Comparison of ENCODE assay signal across 19 cellular contexts in genomic region chr16:4674926-4675530, GRCh38. TPM values are rescaled to one million over a fixed set of nuclear protein-coding genes. Genes with fewer than 3 reads are reported as not detected.
DNase-seq lines count a peak whose midpoint lies in the region; ATAC-seq and TF ChIP-seq lines count a peak whose summit lies in the region.
"Had no signal": no experiment of that assay in that cellular context is flagged by ENCODE, and none has a peak within 500 bp of the region (broad histone marks: within the 10 kb centered on the region; RNA-seq: fewer than 3 reads in every experiment).

No MANE protein-coding gene starts in this region.

- no peak for TF ChIP-seq CTCF in neural crest cell (conservative IDR thresholded peaks at IDR 0.05)

- no peak for DNase-seq in activated T-cell treated with anti-CD3 and anti-CD28 coated beads, Interleukin-2, amount 50 U/mL, for 4 hours
- DNase-seq in activated T-cell treated with anti-CD3 and anti-CD28 coated beads for 4 hours = no peak
- no peak for DNase-seq in T-cell
- no peak for DNase-seq in central memory CD8-positive, alpha-beta T cell (ENCODE audit: low spot score in 2 of 2)
- DNase-seq in neural crest cell (ENCODE audit: low read depth, low spot score) = no peak
- no peak for DNase-seq in Ammon's horn (ENCODE audit: low spot score)
- DNase-seq: caudate nucleus; COR-L47; effector CD4-positive, alpha-beta T cell; kidney glomerular epithelial cell; NCI-H1417 treated with DMSO at 0.1 percent for 48 hours; NCI-H82; stimulated activated CD4-positive, alpha-beta T cell treated with anti-CD3 and anti-CD28 coated beads, Interleukin-2, amount 100 ng/mL, for 48 hours; testis had no signal

- H3K27me3 Mint-ChIP-seq in activated T-cell treated with anti-CD3 and anti-CD28 coated beads, Interleukin-2, amount 50 U/mL, for 4 hours (ENCODE audit: low read depth) = no peaks in the 10 kb centered on the region
- H3K27me3 Mint-ChIP-seq in T-cell = no peaks in the 10 kb centered on the region
- H3K27me3 Mint-ChIP-seq in central memory CD8-positive, alpha-beta T cell = no peaks in the 10 kb centered on the region
- no peaks in the 10 kb centered on the region for H3K27me3 Mint-ChIP-seq in neural crest cell (ENCODE audit: low read depth)

- H3K27ac Mint-ChIP-seq in T-cell = peak overlapping the region; percentile 97 to 98
- peak overlapping the region; percentile 92 for H3K27ac Mint-ChIP-seq in central memory CD8-positive, alpha-beta T cell (ENCODE audit: low read depth)
- peak overlapping the region; percentile 57 for H3K27ac Mint-ChIP-seq in neural crest cell (ENCODE audit: unreplicated experiment)
- H3K27ac Mint-ChIP-seq: mesothelial cell of epicardium had no signal

- ATAC-seq in activated T-cell treated with anti-CD3 and anti-CD28 coated beads, Interleukin-2, amount 50 U/mL, for 4 hours = no peak
- ATAC-seq in T-cell (replicated peaks in 1 of 4) = no peak
- no peak for ATAC-seq in central memory CD8-positive, alpha-beta T cell (replicated peaks; ENCODE audit: extremely low read depth, poor library complexity, severe bottlenecking)
- ATAC-seq in HG03196 (IDR thresholded peaks at IDR 0.05; ENCODE audit: unreplicated experiment) = no peak
- ATAC-seq in HG03108 (IDR thresholded peaks at IDR 0.05; ENCODE audit: unreplicated experiment) = no peak
- ATAC-seq: HCT116, sciatic nerve had no signal

- H3K4me3 Mint-ChIP-seq in activated T-cell treated with anti-CD3 and anti-CD28 coated beads, Interleukin-2, amount 50 U/mL, for 4 hours = peak overlapping the region; percentile 31
- H3K4me3 Mint-ChIP-seq in T-cell (peak overlapping the region in 1 of 3 donors; percentile 67), neural crest cell (no peak overlapping the region)
- peak overlapping the region; percentile 62 for H3K4me3 Mint-ChIP-seq in central memory CD8-positive, alpha-beta T cell
- H3K4me3 Mint-ChIP-seq: mesothelial cell of epicardium had no signal

- H3K36me3 Mint-ChIP-seq in activated T-cell treated with anti-CD3 and anti-CD28 coated beads, Interleukin-2, amount 50 U/mL, for 4 hours (ENCODE audit: insufficient read depth) = peaks cover 11% of the 10 kb centered on the region
- peaks cover 4% of the 10 kb centered on the region for H3K36me3 Mint-ChIP-seq in T-cell
- H3K36me3 Mint-ChIP-seq in central memory CD8-positive, alpha-beta T cell (ENCODE audit: insufficient read depth) = peaks cover 4% of the 10 kb centered on the region
- H3K36me3 Mint-ChIP-seq in neural crest cell (ENCODE audit: low read depth) = no peaks in the 10 kb centered on the region

- POLR2A ChIA-PET in T-cell (lab: Charles Lee) = interaction anchor here in 1 of 2 donors (0.6 kb wide), 1 partner anchor 15 kb away, joined by 5 read pairs; no protein-coding TSS in a partner anchor

- H3K4me1 Mint-ChIP-seq in activated T-cell treated with anti-CD3 and anti-CD28 coated beads, Interleukin-2, amount 50 U/mL, for 4 hours (ENCODE audit: low read depth) = peaks cover 24% of the 10 kb centered on the region
- H3K4me1 Mint-ChIP-seq in T-cell = peaks cover 23 to 35% (median 28%) of the 10 kb centered on the region in 3 donors
- peaks cover 26% of the 10 kb centered on the region for H3K4me1 Mint-ChIP-seq in central memory CD8-positive, alpha-beta T cell
- peaks cover 4% of the 10 kb centered on the region for H3K4me1 Mint-ChIP-seq in neural crest cell

- CTCF ChIA-PET in T-cell (lab: Charles Lee) = interaction anchor here in 1 of 2 donors (0.6 kb wide), 1 partner anchor 18 kb away, joined by 3 read pairs; the partner anchor contains the start of gene NUDT16L1

- H3K9me3 Mint-ChIP-seq in activated T-cell treated with anti-CD3 and anti-CD28 coated beads, Interleukin-2, amount 50 U/mL, for 4 hours = no peaks in the 10 kb centered on the region
- no peaks in the 10 kb centered on the region for H3K9me3 Mint-ChIP-seq in T-cell
- H3K9me3 Mint-ChIP-seq in central memory CD8-positive, alpha-beta T cell = no peaks in the 10 kb centered on the region
- H3K9me3 Mint-ChIP-seq in neural crest cell = no peaks in the 10 kb centered on the region
- H3K9me3 Mint-ChIP-seq: mesothelial cell of epicardium had no signal

RNA-seq across cellular contexts. Expression of gene NUDT16L1, which starts 18.3 kb away (rescaled TPM):
- 10 to 100 TPM; 53.1 to 56.8 (median 54.1) TPM for total RNA-seq in activated T-cell treated with anti-CD3 and anti-CD28 coated beads, Interleukin-2, amount 50 U/mL, for 4 hours
- total RNA-seq in T-cell (10 to 100 TPM; 53.3 to 64.0 (median 62.2) TPM), neural crest cell (36.8 and 37.8 TPM in 2 replicates)

RNA-seq across cellular contexts. Expression of gene MGRN1, which starts 50.4 kb away (rescaled TPM):
- 10 to 100 TPM; 56.5 to 60.5 (median 58.0) TPM for total RNA-seq in activated T-cell treated with anti-CD3 and anti-CD28 coated beads, Interleukin-2, amount 50 U/mL, for 4 hours
- total RNA-seq in T-cell (10 to 100 TPM; 63.1 to 76.8 (median 72.2) TPM), neural crest cell (79.7 and 83.1 TPM in 2 replicates)

RNA-seq across cellular contexts. Expression of gene ANKS3, which starts 59.0 kb away (rescaled TPM):
- total RNA-seq in activated T-cell treated with anti-CD3 and anti-CD28 coated beads, Interleukin-2, amount 50 U/mL, for 4 hours = 10 to 100 TPM; 19.4 to 24.1 (median 21.8) TPM
- total RNA-seq in T-cell (10 to 100 TPM; 24.2 to 37.1 (median 32.2) TPM), neural crest cell (32.0 and 35.5 TPM in 2 replicates)

RNA-seq across cellular contexts. Expression of gene DNAAF8, which starts 59.3 kb away (rescaled TPM):
- under 1 TPM; 0.16 to 0.47 (median 0.25) TPM for total RNA-seq in activated T-cell treated with anti-CD3 and anti-CD28 coated beads, Interleukin-2, amount 50 U/mL, for 4 hours
- under 1 TPM in 4 of 5 donors, not detected in 1; 0.13 to 0.70 (median 0.34) TPM for total RNA-seq in T-cell
- total RNA-seq in neural crest cell = 0.68 and 0.96 TPM in 2 replicates
